ENCODE assay signal across 33 cellular contexts in the genomic region with DNA sequence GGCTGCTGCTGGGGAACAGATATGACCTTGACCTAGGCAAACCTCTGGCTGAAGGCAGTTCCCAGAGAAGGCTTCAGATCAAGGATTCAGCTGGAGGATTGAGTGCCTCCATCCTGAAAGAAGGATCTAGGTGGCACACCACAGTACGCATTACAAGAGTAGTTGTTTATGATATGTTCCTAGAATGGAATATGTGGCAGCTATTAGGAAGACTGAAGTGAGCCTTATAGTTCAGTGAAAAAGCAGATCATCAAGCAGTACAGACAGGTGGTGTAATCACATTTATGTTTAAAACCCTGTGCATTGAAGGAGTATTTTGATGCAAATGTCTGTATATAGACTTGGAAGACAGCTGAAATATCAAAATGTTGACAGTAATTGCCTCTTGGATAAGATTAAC.
"Had no signal": no experiment of that assay in that cellular context is flagged by ENCODE, and none has a peak within 500 bp of the region (broad histone marks: within the 10 kb centered on the region; RNA-seq: fewer than 3 reads in every experiment).

No MANE protein-coding gene starts in this region.

- H3K4me1 ChIP-seq: adrenal gland, ascending aorta, body of pancreas, breast epithelium had no signal

- H3K27ac ChIP-seq: adrenal gland, ascending aorta, body of pancreas, brain microvascular endothelial cell, breast epithelium, cardiac muscle cell had no signal

- H3K36me3 ChIP-seq: adrenal gland, brain microvascular endothelial cell, breast epithelium, cardiac muscle cell had no signal

- H3K4me3 ChIP-seq: adrenal gland, ascending aorta, body of pancreas, breast epithelium, cardiac muscle cell had no signal

- H3K27me3 ChIP-seq: adrenal gland, ascending aorta, body of pancreas, brain microvascular endothelial cell, breast epithelium, cardiac muscle cell had no signal

- ATAC-seq: activated naive CD4-positive, alpha-beta T cell treated with anti-CD3 and anti-CD28 coated beads, Interleukin-2, amount 50 U/mL, for 72 hours; activated naive CD8-positive, alpha-beta T cell treated with anti-CD3 and anti-CD28 coated beads, Interleukin-2, amount 50 U/mL, for 24 hours; activated T-cell treated with anti-CD3 and anti-CD28 coated beads, Interleukin-2, amount 50 U/mL, for 4 hours; activated T-cell treated with anti-CD3 and anti-CD28 coated beads, Interleukin-2, amount 50 U/mL, for 72 hours; activated T-helper 17 cell treated with anti-CD3 and anti-CD28 coated beads, Interleukin-2, amount 50 U/mL, for 72 hours; body of pancreas had no signal

- H3K9me3 ChIP-seq: adrenal gland, ascending aorta, body of pancreas, breast epithelium had no signal

- DNase-seq: activated effector memory CD4-positive, alpha-beta T cell treated with anti-CD3 and anti-CD28 coated beads, Interleukin-2, amount 50 U/mL, for 16 hours; activated effector memory CD4-positive, alpha-beta T cell treated with Interleukin-2 at 50 U/mL for 16 hours; activated gamma-delta T cell; activated gamma-delta T cell treated with Interleukin-2 at 50 U/mL for 16 hours; activated naive CD4-positive, alpha-beta T cell; activated naive CD4-positive, alpha-beta T cell treated with anti-CD3 and anti-CD28 coated beads for 36 hours; activated naive CD4-positive, alpha-beta T cell treated with anti-CD3 and anti-CD28 coated beads, Interleukin-2, amount 10 ng/mL, durations not matched to agents 7 days and 5 days; activated naive CD4-positive, alpha-beta T cell treated with anti-CD3 and anti-CD28 coated beads, Interleukin-2, amount 50 U/mL, for 16 hours; activated naive CD4-positive, alpha-beta T cell treated with Interleukin-2 at 50 U/mL for 16 hours; activated naive CD8-positive, alpha-beta T cell treated with anti-CD3 and anti-CD28 coated beads for 36 hours; activated naive CD8-positive, alpha-beta T cell treated with anti-CD3 and anti-CD28 coated beads, Interleukin-2, amount 10 ng/mL, durations not matched to agents 7 days and 5 days; activated naive CD8-positive, alpha-beta T cell treated with anti-CD3 and anti-CD28 coated beads, Interleukin-2, amount 50 U/mL, for 24 hours; activated T-cell treated with anti-CD3 and anti-CD28 coated beads for 4 hours; activated T-cell treated with anti-CD3 and anti-CD28 coated beads, Interleukin-2, amount 50 U/mL, for 1 hour; activated T-cell treated with anti-CD3 and anti-CD28 coated beads, Interleukin-2, amount 50 U/mL, for 24 hours; activated T-cell treated with anti-CD3 and anti-CD28 coated beads, Interleukin-2, amount 50 U/mL, for 4 hours; activated T-cell treated with anti-CD3 and anti-CD28 coated beads, Interleukin-2, amount 50 U/mL, for 48 hours; activated T-cell treated with anti-CD3 and anti-CD28 coated beads, Interleukin-2, amount 50 U/mL, for 72 hours; adrenal gland; amniotic stem cell; amygdala; anterior cingulate cortex; aorta; body of pancreas; brain microvascular endothelial cell; caudate nucleus; central memory CD4-positive, alpha-beta T cell; cerebellar nuclear complex had no signal
